1 cellular context compared by ENCODE assay signal in genomic region chr17:30378797-30379302, GRCh38.
TF ChIP-seq lines count a peak whose summit lies in the region.

TSS of gene CPD (plus strand) at chr17:30378927. CDS start at chr17:30378981, 54 bp downstream.

TF ChIP-seq in A549, 52 proteins besides CTCF, POLR2A, EP300 and RAD21 (continued from another document):
- TF ChIP-seq HES2 (IDR thresholded peaks at IDR 0.05) = no peak
- no peak for TF ChIP-seq NPAS2 (CRISPR knock-in tag; IDR thresholded peaks at IDR 0.05; ENCODE audit: borderline replicate concordance)
- no peak for TF ChIP-seq ESRRA (IDR thresholded peaks at IDR 0.05; ENCODE audit: borderline replicate concordance, low read length)
- no peak for TF ChIP-seq EHMT2 (IDR thresholded peaks at IDR 0.05; ENCODE audit: low read depth)
- no peak for TF ChIP-seq HOXB5 (CRISPR knock-in tag; IDR thresholded peaks at IDR 0.05)
- no peak for TF ChIP-seq MAFK (IDR thresholded peaks at IDR 0.05; ENCODE audit: partially characterized antibody)
- TF ChIP-seq KDM5A (IDR thresholded peaks at IDR 0.05) = peak; percentile 63
- TF ChIP-seq, protein P1, sequence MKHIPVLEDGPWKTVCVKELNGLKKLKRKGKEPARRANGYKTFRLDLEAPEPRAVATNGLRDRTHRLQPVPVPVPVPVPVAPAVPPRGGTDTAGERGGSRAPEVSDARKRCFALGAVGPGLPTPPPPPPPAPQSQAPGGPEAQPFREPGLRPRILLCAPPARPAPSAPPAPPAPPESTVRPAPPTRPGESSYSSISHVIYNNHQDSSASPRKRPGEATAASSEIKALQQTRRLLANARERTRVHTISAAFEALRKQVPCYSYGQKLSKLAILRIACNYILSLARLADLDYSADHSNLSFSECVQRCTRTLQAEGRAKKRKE (CRISPR knock-in tag; IDR thresholded peaks at IDR 0.05; ENCODE audit: low read depth) = no peak
- TF ChIP-seq RCOR1 (IDR thresholded peaks at IDR 0.05; ENCODE audit: low read depth, low read length) = no peak
- TF ChIP-seq RARB (CRISPR knock-in tag; IDR thresholded peaks at IDR 0.05) = no peak
- no peak for TF ChIP-seq PBX3 (IDR thresholded peaks at IDR 0.05)
- peak; percentile 82; the same call in 2 of the 3 replicates for TF ChIP-seq BCL3 (IDR thresholded peaks at IDR 0.05)
